8 cellular contexts compared by ENCODE assay signal in the genomic region with DNA sequence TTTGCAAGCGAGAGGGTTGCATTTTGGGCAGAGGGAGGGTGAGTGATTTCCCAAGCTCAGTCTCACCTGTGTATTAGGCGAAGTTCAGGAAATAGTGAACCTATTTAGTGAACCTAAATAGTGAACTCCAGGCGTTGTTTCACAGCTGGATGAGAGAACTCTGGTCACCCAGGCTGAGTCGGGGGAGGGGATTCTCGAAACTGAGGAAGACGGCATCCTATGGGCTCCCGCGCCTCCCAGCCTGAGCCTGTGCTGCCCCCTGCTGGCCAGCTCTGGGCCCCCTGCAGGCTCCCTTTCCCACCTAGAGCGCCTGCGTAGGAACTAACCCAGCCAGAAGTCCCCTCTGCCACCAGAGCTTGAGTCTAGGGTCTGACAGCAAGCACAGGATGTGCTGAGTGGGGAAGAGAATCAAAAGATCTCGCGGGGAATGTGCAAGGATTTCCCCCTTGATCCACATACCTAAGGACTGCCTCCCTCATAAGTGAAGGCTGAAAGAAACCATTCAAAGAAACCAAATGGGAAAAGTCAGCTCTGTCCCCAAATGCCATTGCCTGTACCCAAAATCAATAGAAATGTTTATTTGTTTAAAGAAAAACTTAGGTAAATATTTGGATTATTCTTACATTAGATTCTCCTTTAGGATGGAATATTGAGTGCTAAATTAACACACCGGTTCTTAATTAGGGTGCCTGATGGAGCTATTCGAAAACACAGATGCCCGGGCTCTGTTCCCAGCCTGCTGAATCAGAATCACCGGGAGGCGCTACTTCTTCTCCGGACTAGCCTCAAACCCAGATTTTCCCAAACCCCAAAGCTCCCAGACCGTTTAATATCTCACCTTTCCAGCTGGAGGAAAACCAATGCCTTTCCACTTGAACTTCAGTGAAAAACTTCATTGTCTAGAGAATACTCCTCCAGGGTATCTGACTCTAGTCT. TPM values are rescaled to one million over a fixed set of nuclear protein-coding genes. Genes with fewer than 3 reads are reported as not detected.
DNase-seq lines count a peak whose midpoint lies in the region; TF ChIP-seq lines count a peak whose summit lies in the region.

No MANE protein-coding gene starts in this region.

- H3K27me3 ChIP-seq in parathyroid adenoma (ENCODE audit: control insufficient read depth, insufficient read depth, low read length) (no peaks in the 10 kb centered on the region), transverse colon (peaks cover 6% of the 10 kb centered on the region)

- H3K9me3 Mint-ChIP-seq in activated T-helper 2 cell treated with anti-CD3 and anti-CD28 coated beads, Interferon-gamma antibody, Interleukin-2, Interleukin-4, amounts not matched to agents 10 μg/mL and 5 μg/mL and 100 μg/mL, durations not matched to agents 14 hours and 24 hours and 36 hours, result no peaks in the 10 kb centered on the region

- H3K4me1 ChIP-seq in parathyroid adenoma (no peaks in the 10 kb centered on the region), transverse colon (peaks cover 0 to 6% (median 1%) of the 10 kb centered on the region in 4 donors)

- in situ Hi-C loops in transverse colon (cut with MboI; ENCODE audit: low pct_ligation_motif_present in 1 of 4, low pct_unique_long_range_greater_than_20kb in 1 of 4, low sequenced_read_pairs in 3 of 4), result loop anchor here in 3 of 4 donors (10.0 to 25.0 kb wide), 2 partner anchors 196 to 199 kb away; no protein-coding TSS in a partner anchor

- no peaks in the 10 kb centered on the region for H3K9me3 ChIP-seq in parathyroid adenoma (ENCODE audit: control insufficient read depth, low read length)
- H3K9me3 ChIP-seq in transverse colon, result no peaks in the 10 kb centered on the region

- TF ChIP-seq EP300 in transverse colon (IDR thresholded peaks at IDR 0.05; ENCODE audit: low read depth), result no peak

- H3K36me3 Mint-ChIP-seq in activated T-helper 2 cell treated with anti-CD3 and anti-CD28 coated beads, Interferon-gamma antibody, Interleukin-2, Interleukin-4, amounts not matched to agents 10 μg/mL and 5 μg/mL and 100 μg/mL, durations not matched to agents 14 hours and 24 hours and 36 hours (ENCODE audit: low read depth), result no peaks in the 10 kb centered on the region

- no peak for TF ChIP-seq POLR2A in transverse colon (IDR thresholded peaks at IDR 0.05)

- intact Hi-C loops in activated T-helper 2 cell treated with anti-CD3 and anti-CD28 coated beads, Interferon-gamma antibody, Interleukin-2, Interleukin-4, amounts not matched to agents 10 μg/mL and 5 μg/mL and 100 μg/mL, durations not matched to agents 14 hours and 24 hours and 36 hours (cut with micrococcal nuclease), result loop anchor here (2.0 kb wide), 2 partner anchors 46 to 198 kb away; no protein-coding TSS in a partner anchor
- intact Hi-C loops in transverse colon (cut with DNase I; ENCODE audit: low total_unique reads), result no loop called here

- H3K4me2 ChIP-seq in parathyroid adenoma (ENCODE audit: low read length), result no peak overlapping the region

- H3K27ac ChIP-seq in parathyroid adenoma (no peak overlapping the region), transverse colon (no peak overlapping the region)

- no peaks in the 10 kb centered on the region for H3K36me3 ChIP-seq in parathyroid adenoma (ENCODE audit: control insufficient read depth, insufficient read depth, low read length)
- H3K36me3 ChIP-seq in transverse colon, result no peaks in the 10 kb centered on the region

- H2AFZ ChIP-seq in parathyroid adenoma, result peak overlapping the region; percentile 36

- H3K4me3 Mint-ChIP-seq in activated T-helper 2 cell treated with anti-CD3 and anti-CD28 coated beads, Interferon-gamma antibody, Interleukin-2, Interleukin-4, amounts not matched to agents 10 μg/mL and 5 μg/mL and 100 μg/mL, durations not matched to agents 14 hours and 24 hours and 36 hours (ENCODE audit: low read depth), result no peak overlapping the region

- H3K4me1 Mint-ChIP-seq in activated T-helper 2 cell treated with anti-CD3 and anti-CD28 coated beads, Interferon-gamma antibody, Interleukin-2, Interleukin-4, amounts not matched to agents 10 μg/mL and 5 μg/mL and 100 μg/mL, durations not matched to agents 14 hours and 24 hours and 36 hours (ENCODE audit: low read depth), result no peaks in the 10 kb centered on the region

- DNase-seq in AG10803 (ENCODE audit: low read depth) (peak; percentile 20), GM19240 (ENCODE audit: insufficient read length, low spot score) (peak; percentile 80), HUDEP-2 (lab: John Stamatoyannopoulos, UW; ENCODE audit: unreplicated experiment in 76 of 76) (peak in 64 of 76 experiments; percentile 2 to 76 (median 44)), RKO (ENCODE audit: low spot score) (peak; percentile 62), foreskin melanocyte (peak; percentile 39), transverse colon (peak; percentile 78)
- peak; percentile 59 for DNase-seq in activated T-helper 2 cell treated with anti-CD3 and anti-CD28 coated beads, Interferon-gamma antibody, Interleukin-2, Interleukin-4, amounts not matched to agents 10 μg/mL and 5 μg/mL and 100 μg/mL, durations not matched to agents 14 hours and 24 hours and 36 hours (ENCODE audit: low spot score)

- H3K9ac ChIP-seq in parathyroid adenoma, result no peak overlapping the region

- peak; percentile 81 for TF ChIP-seq CTCF in AG10803 (conservative IDR thresholded peaks at IDR 0.05; ENCODE audit: low read length)
- peak; percentile 87 for TF ChIP-seq CTCF in parathyroid adenoma (IDR thresholded peaks at IDR 0.05)
- TF ChIP-seq CTCF in transverse colon (IDR thresholded peaks at IDR 0.05), result peak; percentile 77 to 92 (median 87)

- WGBS in transverse colon (ENCODE audit: low coverage in 1 of 2), 2 donors, result 12 to 17% methylated on average over 6 to 19 of the region's 19 CpGs

- no peak overlapping the region for H3K27ac Mint-ChIP-seq in activated T-helper 2 cell treated with anti-CD3 and anti-CD28 coated beads, Interferon-gamma antibody, Interleukin-2, Interleukin-4, amounts not matched to agents 10 μg/mL and 5 μg/mL and 100 μg/mL, durations not matched to agents 14 hours and 24 hours and 36 hours

- H3K4me3 ChIP-seq in AG10803 (ENCODE audit: low read length), result no peak overlapping the region
- H3K4me3 ChIP-seq in parathyroid adenoma (ENCODE audit: low read depth, low read length), result no peak overlapping the region
- no peak overlapping the region for H3K4me3 ChIP-seq in transverse colon

- no peaks in the 10 kb centered on the region for H3K79me2 ChIP-seq in parathyroid adenoma

- H3K27me3 Mint-ChIP-seq in activated T-helper 2 cell treated with anti-CD3 and anti-CD28 coated beads, Interferon-gamma antibody, Interleukin-2, Interleukin-4, amounts not matched to agents 10 μg/mL and 5 μg/mL and 100 μg/mL, durations not matched to agents 14 hours and 24 hours and 36 hours (ENCODE audit: low read depth), result peaks cover 15% of the 10 kb centered on the region

RNA-seq across cellular contexts. Expression of a gene that starts 14.8 kb away (rescaled TPM):
- total RNA-seq in activated T-helper 2 cell treated with anti-CD3 and anti-CD28 coated beads, Interferon-gamma antibody, Interleukin-2, Interleukin-4, amounts not matched to agents 10 μg/mL and 5 μg/mL and 100 μg/mL, durations not matched to agents 14 hours and 24 hours and 36 hours, result not detected in 2 replicates
- total RNA-seq in transverse colon, result 100 to 1,000 TPM; 113 to 381 (median 164) TPM

RNA-seq across cellular contexts. Expression of a gene that starts 34.3 kb away (rescaled TPM):
- total RNA-seq in activated T-helper 2 cell treated with anti-CD3 and anti-CD28 coated beads, Interferon-gamma antibody, Interleukin-2, Interleukin-4, amounts not matched to agents 10 μg/mL and 5 μg/mL and 100 μg/mL, durations not matched to agents 14 hours and 24 hours and 36 hours, result not detected in 2 replicates
- 1 to 10 TPM in 1 of 4 donors, under 1 TPM in 2, not detected in 1; 0.37 to 3.4 (median 0.79) TPM for total RNA-seq in transverse colon

Comparison
In these comparisons a context has a peak if more than half of its experiments do, and no peak if none do; other contexts are left out.
1. DNase-seq: peak in every context shown above with its lines; median percentile 80 in GM19240; 78 in transverse colon; 62 in RKO; 59 in activated T-helper 2 cell treated with anti-CD3 and anti-CD28 coated beads, Interferon-gamma antibody, Interleukin-2, Interleukin-4, amounts not matched to agents 10 μg/mL and 5 μg/mL and 100 μg/mL, durations not matched to agents 14 hours and 24 hours and 36 hours; 44 in HUDEP-2; 39 in foreskin melanocyte; 20 in AG10803.
2. RNA of a gene that starts 14.8 kb away (total RNA-seq): 113 to 381 TPM in transverse colon; not detected in activated T-helper 2 cell treated with anti-CD3 and anti-CD28 coated beads, Interferon-gamma antibody, Interleukin-2, Interleukin-4, amounts not matched to agents 10 μg/mL and 5 μg/mL and 100 μg/mL, durations not matched to agents 14 hours and 24 hours and 36 hours; every median in the first group is over 100 times any median in the second.
3. Peak in every context shown above with its lines, with median percentiles within 50 percentile points of each other: CTCF ChIP-seq.